Comparison of ENCODE assay signal across 1 cellular context in the genomic region with DNA sequence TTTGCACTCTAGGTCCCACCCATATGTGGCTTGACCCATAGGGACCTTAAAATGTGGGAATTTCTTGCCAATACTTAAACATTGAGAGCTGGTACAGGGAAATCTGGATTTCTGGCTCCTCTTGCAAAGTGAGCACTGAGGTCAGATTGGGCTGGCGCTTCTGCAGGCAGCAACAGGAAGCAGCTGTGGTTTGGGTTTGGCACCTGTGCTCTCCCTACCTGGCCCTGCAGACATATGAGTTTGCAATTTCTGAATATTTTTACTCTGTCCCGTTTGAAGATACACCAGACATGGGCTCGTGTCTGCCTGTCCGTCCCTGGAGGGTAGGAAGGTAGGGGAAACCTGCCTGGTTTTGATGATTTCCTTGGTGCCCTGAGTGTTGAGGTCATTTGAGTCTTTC.
TF ChIP-seq lines count a peak whose summit lies in the region.

No MANE protein-coding gene starts in this region.

TF ChIP-seq in H1, 55 proteins besides CTCF, POLR2A, EP300 and RAD21 (continued from another document):
- TF ChIP-seq, protein P1, sequence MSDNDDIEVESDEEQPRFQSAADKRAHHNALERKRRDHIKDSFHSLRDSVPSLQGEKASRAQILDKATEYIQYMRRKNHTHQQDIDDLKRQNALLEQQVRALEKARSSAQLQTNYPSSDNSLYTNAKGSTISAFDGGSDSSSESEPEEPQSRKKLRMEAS (IDR thresholded peaks at IDR 0.05), result no peak
- TF ChIP-seq JUN (IDR thresholded peaks at IDR 0.05; ENCODE audit: low read depth, low read length), result no peak
- no peak for TF ChIP-seq ZNF274 (IDR thresholded peaks at IDR 0.05; ENCODE audit: borderline replicate concordance, extremely low read depth, low read length)
- TF ChIP-seq CTBP2 (IDR thresholded peaks at IDR 0.05; ENCODE audit: borderline replicate concordance, insufficient read depth, insufficient read length, low read length), result no peak
- TF ChIP-seq TBP (IDR thresholded peaks at IDR 0.05; ENCODE audit: low read depth, low read length), result no peak
- no peak for TF ChIP-seq HDAC2 (IDR thresholded peaks at IDR 0.05; ENCODE audit: borderline replicate concordance in 1 of 2, low read depth in 2 of 2, low read length in 2 of 2)
- TF ChIP-seq PHF8 (conservative IDR thresholded peaks at IDR 0.05; ENCODE audit: low read depth, low read length), result no peak
- TF ChIP-seq, protein P2, sequence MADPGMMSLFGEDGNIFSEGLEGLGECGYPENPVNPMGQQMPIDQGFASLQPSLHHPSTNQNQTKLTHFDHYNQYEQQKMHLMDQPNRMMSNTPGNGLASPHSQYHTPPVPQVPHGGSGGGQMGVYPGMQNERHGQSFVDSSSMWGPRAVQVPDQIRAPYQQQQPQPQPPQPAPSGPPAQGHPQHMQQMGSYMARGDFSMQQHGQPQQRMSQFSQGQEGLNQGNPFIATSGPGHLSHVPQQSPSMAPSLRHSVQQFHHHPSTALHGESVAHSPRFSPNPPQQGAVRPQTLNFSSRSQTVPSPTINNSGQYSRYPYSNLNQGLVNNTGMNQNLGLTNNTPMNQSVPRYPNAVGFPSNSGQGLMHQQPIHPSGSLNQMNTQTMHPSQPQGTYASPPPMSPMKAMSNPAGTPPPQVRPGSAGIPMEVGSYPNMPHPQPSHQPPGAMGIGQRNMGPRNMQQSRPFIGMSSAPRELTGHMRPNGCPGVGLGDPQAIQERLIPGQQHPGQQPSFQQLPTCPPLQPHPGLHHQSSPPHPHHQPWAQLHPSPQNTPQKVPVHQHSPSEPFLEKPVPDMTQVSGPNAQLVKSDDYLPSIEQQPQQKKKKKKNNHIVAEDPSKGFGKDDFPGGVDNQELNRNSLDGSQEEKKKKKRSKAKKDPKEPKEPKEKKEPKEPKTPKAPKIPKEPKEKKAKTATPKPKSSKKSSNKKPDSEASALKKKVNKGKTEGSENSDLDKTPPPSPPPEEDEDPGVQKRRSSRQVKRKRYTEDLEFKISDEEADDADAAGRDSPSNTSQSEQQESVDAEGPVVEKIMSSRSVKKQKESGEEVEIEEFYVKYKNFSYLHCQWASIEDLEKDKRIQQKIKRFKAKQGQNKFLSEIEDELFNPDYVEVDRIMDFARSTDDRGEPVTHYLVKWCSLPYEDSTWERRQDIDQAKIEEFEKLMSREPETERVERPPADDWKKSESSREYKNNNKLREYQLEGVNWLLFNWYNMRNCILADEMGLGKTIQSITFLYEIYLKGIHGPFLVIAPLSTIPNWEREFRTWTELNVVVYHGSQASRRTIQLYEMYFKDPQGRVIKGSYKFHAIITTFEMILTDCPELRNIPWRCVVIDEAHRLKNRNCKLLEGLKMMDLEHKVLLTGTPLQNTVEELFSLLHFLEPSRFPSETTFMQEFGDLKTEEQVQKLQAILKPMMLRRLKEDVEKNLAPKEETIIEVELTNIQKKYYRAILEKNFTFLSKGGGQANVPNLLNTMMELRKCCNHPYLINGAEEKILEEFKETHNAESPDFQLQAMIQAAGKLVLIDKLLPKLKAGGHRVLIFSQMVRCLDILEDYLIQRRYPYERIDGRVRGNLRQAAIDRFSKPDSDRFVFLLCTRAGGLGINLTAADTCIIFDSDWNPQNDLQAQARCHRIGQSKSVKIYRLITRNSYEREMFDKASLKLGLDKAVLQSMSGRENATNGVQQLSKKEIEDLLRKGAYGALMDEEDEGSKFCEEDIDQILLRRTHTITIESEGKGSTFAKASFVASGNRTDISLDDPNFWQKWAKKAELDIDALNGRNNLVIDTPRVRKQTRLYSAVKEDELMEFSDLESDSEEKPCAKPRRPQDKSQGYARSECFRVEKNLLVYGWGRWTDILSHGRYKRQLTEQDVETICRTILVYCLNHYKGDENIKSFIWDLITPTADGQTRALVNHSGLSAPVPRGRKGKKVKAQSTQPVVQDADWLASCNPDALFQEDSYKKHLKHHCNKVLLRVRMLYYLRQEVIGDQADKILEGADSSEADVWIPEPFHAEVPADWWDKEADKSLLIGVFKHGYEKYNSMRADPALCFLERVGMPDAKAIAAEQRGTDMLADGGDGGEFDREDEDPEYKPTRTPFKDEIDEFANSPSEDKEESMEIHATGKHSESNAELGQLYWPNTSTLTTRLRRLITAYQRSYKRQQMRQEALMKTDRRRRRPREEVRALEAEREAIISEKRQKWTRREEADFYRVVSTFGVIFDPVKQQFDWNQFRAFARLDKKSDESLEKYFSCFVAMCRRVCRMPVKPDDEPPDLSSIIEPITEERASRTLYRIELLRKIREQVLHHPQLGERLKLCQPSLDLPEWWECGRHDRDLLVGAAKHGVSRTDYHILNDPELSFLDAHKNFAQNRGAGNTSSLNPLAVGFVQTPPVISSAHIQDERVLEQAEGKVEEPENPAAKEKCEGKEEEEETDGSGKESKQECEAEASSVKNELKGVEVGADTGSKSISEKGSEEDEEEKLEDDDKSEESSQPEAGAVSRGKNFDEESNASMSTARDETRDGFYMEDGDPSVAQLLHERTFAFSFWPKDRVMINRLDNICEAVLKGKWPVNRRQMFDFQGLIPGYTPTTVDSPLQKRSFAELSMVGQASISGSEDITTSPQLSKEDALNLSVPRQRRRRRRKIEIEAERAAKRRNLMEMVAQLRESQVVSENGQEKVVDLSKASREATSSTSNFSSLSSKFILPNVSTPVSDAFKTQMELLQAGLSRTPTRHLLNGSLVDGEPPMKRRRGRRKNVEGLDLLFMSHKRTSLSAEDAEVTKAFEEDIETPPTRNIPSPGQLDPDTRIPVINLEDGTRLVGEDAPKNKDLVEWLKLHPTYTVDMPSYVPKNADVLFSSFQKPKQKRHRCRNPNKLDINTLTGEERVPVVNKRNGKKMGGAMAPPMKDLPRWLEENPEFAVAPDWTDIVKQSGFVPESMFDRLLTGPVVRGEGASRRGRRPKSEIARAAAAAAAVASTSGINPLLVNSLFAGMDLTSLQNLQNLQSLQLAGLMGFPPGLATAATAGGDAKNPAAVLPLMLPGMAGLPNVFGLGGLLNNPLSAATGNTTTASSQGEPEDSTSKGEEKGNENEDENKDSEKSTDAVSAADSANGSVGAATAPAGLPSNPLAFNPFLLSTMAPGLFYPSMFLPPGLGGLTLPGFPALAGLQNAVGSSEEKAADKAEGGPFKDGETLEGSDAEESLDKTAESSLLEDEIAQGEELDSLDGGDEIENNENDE (IDR thresholded peaks at IDR 0.05; ENCODE audit: insufficient replicate concordance, low read length), result no peak
- TF ChIP-seq RFX5 (IDR thresholded peaks at IDR 0.05; ENCODE audit: borderline replicate concordance, low read depth, low read length), result no peak
- no peak for TF ChIP-seq SIN3A (conservative IDR thresholded peaks at IDR 0.05 in 1 of 2, IDR thresholded peaks at IDR 0.05 in 1 of 2; ENCODE audit: low read depth in 1 of 2, low read length in 2 of 2)
- no peak for TF ChIP-seq KDM4A (IDR thresholded peaks at IDR 0.05; ENCODE audit: low read depth, low read length, severe bottlenecking)
